6 cellular contexts compared by ENCODE assay signal in genomic region chr17:81264640-81265039, GRCh38.
"Had no signal": no experiment of that assay in that cellular context is flagged by ENCODE, and none has a peak within 500 bp of the region (broad histone marks: within the 10 kb centered on the region; RNA-seq: fewer than 3 reads in every experiment).

No MANE protein-coding gene starts in this region.

- DNase-seq: GOT3, H7, IMR-90 had no signal

- H3K9me3 ChIP-seq: HAP-1 had no signal

- H3K4me1 ChIP-seq: HAP-1 had no signal

- H3K4me3 ChIP-seq: HAP-1, K562 had no signal

- ATAC-seq: HCT116, K562 had no signal
